Comparison of ENCODE assay signal across 13 cellular contexts in genomic region chr13:31807090-31807541, GRCh38.
DNase-seq lines count a peak whose midpoint lies in the region; ATAC-seq and TF ChIP-seq lines count a peak whose summit lies in the region.
"Had no signal": no experiment of that assay in that cellular context is flagged by ENCODE, and none has a peak within 500 bp of the region (broad histone marks: within the 10 kb centered on the region; RNA-seq: fewer than 3 reads in every experiment).

No MANE protein-coding gene starts in this region.

- no peaks in the 10 kb centered on the region for H3K4me1 ChIP-seq in osteoblast (ENCODE audit: insufficient read depth, low read length)
- H3K4me1 ChIP-seq: adrenal gland, sigmoid colon had no signal

- H3K4me1 Mint-ChIP-seq in activated CD4-positive, alpha-beta T cell treated with anti-CD3 and anti-CD28 coated beads, Interleukin-2, amount 10 ng/mL, durations not matched to agents 7 days and 5 days: peaks cover 29% of the 10 kb centered on the region
- H3K4me1 Mint-ChIP-seq: stimulated activated naive B cell treated with anti-CD40 and anti-IgM and Interleukin-4, amounts not matched to agents 10 μg/mL and 1 μg/mL and 100 μg/mL, for 72 hours had no signal

- H3K27me3 Mint-ChIP-seq in activated CD4-positive, alpha-beta T cell treated with anti-CD3 and anti-CD28 coated beads, Interleukin-2, amount 10 ng/mL, durations not matched to agents 7 days and 5 days: peaks cover 3% of the 10 kb centered on the region
- H3K27me3 Mint-ChIP-seq: stimulated activated naive B cell treated with anti-CD40 and anti-IgM and Interleukin-4, amounts not matched to agents 10 μg/mL and 1 μg/mL and 100 μg/mL, for 72 hours had no signal

- no peaks in the 10 kb centered on the region for H4K20me1 ChIP-seq in osteoblast (ENCODE audit: insufficient read depth, low read length)

- peak overlapping the region; percentile 83 for H3K27ac Mint-ChIP-seq in activated CD4-positive, alpha-beta T cell treated with anti-CD3 and anti-CD28 coated beads, Interleukin-2, amount 10 ng/mL, durations not matched to agents 7 days and 5 days
- H3K27ac Mint-ChIP-seq: stimulated activated naive B cell treated with anti-CD40 and anti-IgM and Interleukin-4, amounts not matched to agents 10 μg/mL and 1 μg/mL and 100 μg/mL, for 72 hours had no signal

- H3K27me3 ChIP-seq in osteoblast (ENCODE audit: insufficient read depth, low read length): no peaks in the 10 kb centered on the region
- H3K27me3 ChIP-seq: adrenal gland, sigmoid colon had no signal

- POLR2A ChIA-PET in activated CD4-positive, alpha-beta T cell treated with anti-CD3 and anti-CD28 coated beads, Interleukin-2, amount 10 ng/mL, durations not matched to agents 7 days and 5 days (lab: Charles Lee): no interaction called here

- CTCF ChIA-PET in activated CD4-positive, alpha-beta T cell treated with anti-CD3 and anti-CD28 coated beads, Interleukin-2, amount 10 ng/mL, durations not matched to agents 7 days and 5 days (lab: Charles Lee): interaction anchor here (0.8 kb wide), 1 partner anchor 103 kb away, joined by 3 read pairs; no protein-coding TSS in a partner anchor

- DNase-seq in activated CD4-positive, alpha-beta T cell treated with anti-CD3 and anti-CD28 coated beads, Interleukin-2, amount 10 ng/mL, durations not matched to agents 7 days and 5 days: peak; percentile 54
- no peak for DNase-seq in activated CD4-positive, alpha-beta T cell treated with anti-CD3 and anti-CD28 coated beads for 4 hours
- DNase-seq in NCI-H526 (lab: John Stamatoyannopoulos, UW) (peak; percentile 56 to 75), osteoblast (ENCODE audit: insufficient read length, low spot score, missing footprints) (peak; percentile 10), amniotic stem cell (lab: John Stamatoyannopoulos, UW) (no peak)
- DNase-seq in activated T-helper 9 cell treated with anti-CD3 and anti-CD28 coated beads, Interleukin-2, amount 50 U/mL, for 16 hours (ENCODE audit: low read depth): peak; percentile 5
- DNase-seq: adrenal gland; foreskin fibroblast; NCI-H2029; sigmoid colon; stimulated activated naive B cell treated with anti-CD40 and anti-IgM and Interleukin-4, amounts not matched to agents 10 μg/mL and 1 μg/mL and 100 μg/mL, for 72 hours had no signal

- no peaks in the 10 kb centered on the region for H3K79me2 ChIP-seq in osteoblast (ENCODE audit: insufficient read depth, low read length)

- peak overlapping the region; percentile 11 for H2AFZ ChIP-seq in osteoblast (ENCODE audit: low read length)

- ATAC-seq in HG03565 (IDR thresholded peaks at IDR 0.05; ENCODE audit: unreplicated experiment) (no peak), GM18873 (IDR thresholded peaks at IDR 0.05; ENCODE audit: low FRiP score, unreplicated experiment) (no peak)
- ATAC-seq: stimulated activated naive B cell treated with anti-CD40 and anti-IgM and Interleukin-4, amounts not matched to agents 10 μg/mL and 1 μg/mL and 100 μg/mL, for 72 hours had no signal

- peaks cover 16% of the 10 kb centered on the region for H3K9me3 Mint-ChIP-seq in activated CD4-positive, alpha-beta T cell treated with anti-CD3 and anti-CD28 coated beads, Interleukin-2, amount 10 ng/mL, durations not matched to agents 7 days and 5 days

- no peaks in the 10 kb centered on the region for H3K36me3 ChIP-seq in osteoblast (ENCODE audit: insufficient read depth, low read length)
- H3K36me3 ChIP-seq: adrenal gland, sigmoid colon had no signal

- H3K27ac ChIP-seq in osteoblast (ENCODE audit: low read depth, low read length): no peak overlapping the region
- H3K27ac ChIP-seq: adrenal gland, sigmoid colon had no signal

- peaks cover 3% of the 10 kb centered on the region for H3K36me3 Mint-ChIP-seq in activated CD4-positive, alpha-beta T cell treated with anti-CD3 and anti-CD28 coated beads, Interleukin-2, amount 10 ng/mL, durations not matched to agents 7 days and 5 days (ENCODE audit: low read depth)

- no peak overlapping the region for H3K4me3 ChIP-seq in osteoblast (ENCODE audit: insufficient read depth, low read length)
- H3K4me3 ChIP-seq: adrenal gland, sigmoid colon had no signal

- H3K4me3 Mint-ChIP-seq in activated CD4-positive, alpha-beta T cell treated with anti-CD3 and anti-CD28 coated beads, Interleukin-2, amount 10 ng/mL, durations not matched to agents 7 days and 5 days: peak overlapping the region; percentile 4
- H3K4me3 Mint-ChIP-seq: stimulated activated naive B cell treated with anti-CD40 and anti-IgM and Interleukin-4, amounts not matched to agents 10 μg/mL and 1 μg/mL and 100 μg/mL, for 72 hours had no signal

- no peak for TF ChIP-seq CTCF in osteoblast (IDR thresholded peaks at IDR 0.05; ENCODE audit: extremely low read depth, low read depth, low read length)

- no peak overlapping the region for H3K4me2 ChIP-seq in osteoblast (ENCODE audit: insufficient read depth, low read length)

- peaks cover 2% of the 10 kb centered on the region for H3K9me3 ChIP-seq in osteoblast (ENCODE audit: low read depth, low read length)
- H3K9me3 ChIP-seq: adrenal gland had no signal

Comparison
In these comparisons a context has a peak if more than half of its experiments do, and no peak if none do; other contexts are left out.
1. DNase-seq: peak in activated CD4-positive, alpha-beta T cell treated with anti-CD3 and anti-CD28 coated beads, Interleukin-2, amount 10 ng/mL, durations not matched to agents 7 days and 5 days (single experiment), NCI-H526 (2 of 2), activated T-helper 9 cell treated with anti-CD3 and anti-CD28 coated beads, Interleukin-2, amount 50 U/mL, for 16 hours (single experiment) and osteoblast (single experiment); none in activated CD4-positive, alpha-beta T cell treated with anti-CD3 and anti-CD28 coated beads for 4 hours (0 of 2) and amniotic stem cell (single experiment).